Comparison of ENCODE assay signal across 11 cellular contexts in the genomic region with DNA sequence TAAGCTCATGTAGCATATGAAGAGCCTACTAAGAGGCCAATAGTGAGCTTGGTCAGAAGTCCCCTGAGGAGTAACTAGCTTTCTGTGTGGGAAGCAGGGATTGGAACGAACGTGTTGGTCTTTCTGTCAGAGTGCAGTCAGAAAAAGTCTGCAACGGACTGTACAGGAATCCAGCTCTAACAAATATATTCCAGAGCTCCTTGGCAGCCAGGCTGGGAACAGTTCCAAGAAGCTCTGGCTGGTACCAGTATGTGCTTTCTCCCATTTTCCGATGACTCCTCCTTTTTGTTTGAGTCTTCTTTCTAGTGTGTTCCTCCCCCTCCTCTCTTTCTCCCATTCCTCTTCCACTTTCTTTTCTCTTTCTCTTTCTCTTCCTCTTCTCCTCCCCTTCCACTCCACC. TPM values are rescaled to one million over a fixed set of nuclear protein-coding genes. Genes with fewer than 3 reads are reported as not detected.
A peak's percentile ranks its signal among the peaks of the same experiment; 100 is the strongest.
DNase-seq lines count a peak whose midpoint lies in the region; ATAC-seq, FAIRE-seq and TF ChIP-seq lines count a peak whose summit lies in the region.
"Had no signal": no experiment of that assay in that cellular context is flagged by ENCODE, and none has a peak within 500 bp of the region (broad histone marks: within the 10 kb centered on the region; RNA-seq: fewer than 3 reads in every experiment).

No MANE protein-coding gene starts in this region.

- no peak overlapping the region for H2AFZ ChIP-seq in astrocyte (ENCODE audit: low read depth, low read length)

- peak overlapping the region; percentile 34 for H3K9ac ChIP-seq in astrocyte (ENCODE audit: low read length)

- no peak for FAIRE-seq in astrocyte (lab: Jason Lieb, UNC)
- FAIRE-seq: endometrium had no signal

- H3K4me3 Mint-ChIP-seq in astrocyte (ENCODE audit: unreplicated experiment), result no peak overlapping the region
- H3K4me3 Mint-ChIP-seq: naive B cell had no signal

- H3K4me1 Mint-ChIP-seq in astrocyte (ENCODE audit: low read depth, unreplicated experiment), result peaks cover 30% of the 10 kb centered on the region
- H3K4me1 Mint-ChIP-seq: naive B cell had no signal

- 8 to 14% (median 12%) methylated on average over 4 of the region's 4 CpGs for whole genome bisulfite sequencing in ovary, 3 donors

- peaks cover 1% of the 10 kb centered on the region for H3K9me3 Mint-ChIP-seq in astrocyte (ENCODE audit: unreplicated experiment)
- H3K9me3 Mint-ChIP-seq: naive B cell had no signal

- no peak for TF ChIP-seq POLR2A in ovary (IDR thresholded peaks at IDR 0.05)
- TF ChIP-seq POLR2A in vagina (IDR thresholded peaks at IDR 0.05), result no peak

- peaks cover 33% of the 10 kb centered on the region for H3K36me3 Mint-ChIP-seq in astrocyte (ENCODE audit: low read depth, unreplicated experiment)

- H3K4me2 ChIP-seq in astrocyte (ENCODE audit: low read length), result peak overlapping the region; percentile 37

- H3K27me3 ChIP-seq in astrocyte (ENCODE audit: insufficient read depth, low read length) (no peaks in the 10 kb centered on the region), ovary (no peaks in the 10 kb centered on the region), vagina (no peaks in the 10 kb centered on the region)

- H3K36me3 ChIP-seq in astrocyte (ENCODE audit: insufficient read depth, low read length) (peaks cover 10% of the 10 kb centered on the region), ovary (no peaks in the 10 kb centered on the region), vagina (peaks cover 0 to 4% of the 10 kb centered on the region in 2 donors)

- H3K9me3 ChIP-seq in astrocyte (ENCODE audit: insufficient read depth, low read depth, low read length) (no peaks in the 10 kb centered on the region), ovary (no peaks in the 10 kb centered on the region), vagina (no peaks in the 10 kb centered on the region)
- H3K9me3 ChIP-seq: SJSA1 had no signal

- no peak for TF ChIP-seq EP300 in ovary (IDR thresholded peaks at IDR 0.05)

- intact Hi-C loops in Right ventricle myocardium superior (cut with DNase I) (loop anchor here (10.0 kb wide), 1 partner anchor 64 kb away; no protein-coding TSS in a partner anchor), ovary (cut with DNase I) (loop anchor here in 1 of 4 donors (5.0 kb wide), 1 partner anchor 1814 kb away; no protein-coding TSS in a partner anchor), vagina (cut with DNase I) (no loop called here)

- H3K4me3 ChIP-seq in astrocyte (ENCODE audit: insufficient read depth, low read depth, low read length) (no peak overlapping the region), ovary (no peak overlapping the region), vagina (no peak overlapping the region)
- H3K4me3 ChIP-seq: SJSA1 had no signal

- no peaks in the 10 kb centered on the region for H4K20me1 ChIP-seq in astrocyte (ENCODE audit: insufficient read depth, low read length)

- H3K27ac ChIP-seq in astrocyte (ENCODE audit: low read depth, low read length), result no peak overlapping the region
- peak overlapping the region in 1 of 2 donors; percentile 40 for H3K27ac ChIP-seq in ovary
- H3K27ac ChIP-seq in vagina, result peak overlapping the region; percentile 16
- H3K27ac ChIP-seq: SJSA1 had no signal

- H3K4me1 ChIP-seq in astrocyte (ENCODE audit: insufficient read depth, low read length) (peaks cover 7% of the 10 kb centered on the region), ovary (ENCODE audit: insufficient read depth) (peaks cover 9% of the 10 kb centered on the region), vagina (peaks cover 38% of the 10 kb centered on the region)

- H3K27me3 Mint-ChIP-seq in astrocyte (ENCODE audit: low read depth, unreplicated experiment), result no peaks in the 10 kb centered on the region
- H3K27me3 Mint-ChIP-seq: naive B cell had no signal

- peak; percentile 63 for DNase-seq in astrocyte (ENCODE audit: low read depth)
- DNase-seq in Right ventricle myocardium superior, result peak; percentile 76
- peak; percentile 35 to 79 (median 55) for DNase-seq in ovary
- DNase-seq in vagina (ENCODE audit: extremely low spot score in 2 of 2), result no peak
- DNase-seq in OCI-M2 (lab: John Stamatoyannopoulos, UW; ENCODE audit: unreplicated experiment), result no peak
- no peak for DNase-seq in NCI-H1417 treated with DMSO at 0.1 percent for 48 hours (lab: John Stamatoyannopoulos, UW)
- DNase-seq: naive B cell, NCI-H1092 had no signal

- TF ChIP-seq CTCF in astrocyte (IDR thresholded peaks at IDR 0.05; ENCODE audit: insufficient read depth, low read depth, low read length) (no peak), ovary (IDR thresholded peaks at IDR 0.05) (no peak), vagina (IDR thresholded peaks at IDR 0.05) (no peak)

- peak; percentile 79 for ATAC-seq in Right ventricle myocardium superior (ENCODE audit: poor library complexity)
- no peak for ATAC-seq in HG02938 (IDR thresholded peaks at IDR 0.05; ENCODE audit: unreplicated experiment)

- H3K27ac Mint-ChIP-seq in astrocyte (ENCODE audit: unreplicated experiment), result peak overlapping the region; percentile 96

- no peaks in the 10 kb centered on the region for H3K79me2 ChIP-seq in astrocyte (ENCODE audit: insufficient read depth, low read length)

RNA-seq across cellular contexts. Expression of a gene that starts 59.8 kb away (rescaled TPM):
- total RNA-seq in astrocyte (24.0 and 27.9 TPM in 2 replicates), Right ventricle myocardium superior (15.1 TPM), ovary (10 to 100 TPM; 23.2 to 34.9 (median 27.3) TPM), vagina (43.0 TPM)
- polyA plus RNA-seq in ovary, result 10 to 100 TPM; 11.0 to 28.4 TPM

Comparison
In these comparisons a context has a peak if more than half of its experiments do, and no peak if none do; other contexts are left out.
1. DNase-seq: peak in astrocyte (single experiment), Right ventricle myocardium superior (single experiment) and ovary (5 of 5); none in vagina (0 of 2), OCI-M2 (single experiment) and NCI-H1417 treated with DMSO at 0.1 percent for 48 hours (single experiment).